In the genomic region with DNA sequence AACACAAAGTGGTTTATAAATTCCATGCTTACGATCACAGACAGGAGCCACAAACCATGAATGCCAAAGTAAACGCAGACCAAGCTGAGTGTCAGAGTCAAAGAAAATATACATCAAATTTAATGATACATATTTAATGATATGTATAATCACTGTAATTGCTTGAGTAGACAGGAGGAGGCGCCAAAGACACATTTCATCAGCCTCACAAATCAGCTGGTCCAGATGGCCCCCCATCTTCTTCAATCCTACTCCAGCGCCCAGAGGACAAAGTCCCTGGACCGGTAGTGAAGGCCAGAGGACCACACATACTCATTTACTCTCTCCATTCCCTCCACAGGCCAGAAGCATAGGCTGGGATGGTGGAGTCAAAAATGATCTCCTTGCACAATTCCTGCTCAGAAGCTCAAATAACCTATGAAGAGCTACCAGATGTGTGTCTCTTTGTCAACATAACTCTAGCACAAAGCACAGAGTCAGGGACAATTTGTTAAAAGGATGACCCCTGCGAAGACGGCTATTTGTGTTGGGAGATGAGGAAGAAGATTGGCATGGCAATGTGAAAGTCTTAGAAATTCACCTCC, we compare ENCODE assay signal across 10 cellular contexts.
DNase-seq lines count a peak whose midpoint lies in the region; ATAC-seq and TF ChIP-seq lines count a peak whose summit lies in the region.
"Had no signal": no experiment of that assay in that cellular context is flagged by ENCODE, and none has a peak within 500 bp of the region (broad histone marks: within the 10 kb centered on the region; RNA-seq: fewer than 3 reads in every experiment).

No MANE protein-coding gene starts in this region.

- H3K18ac ChIP-seq in mesenchymal stem cell (ENCODE audit: low read depth in 1 of 2, low read length in 2 of 2) = no peak overlapping the region

- H2BK12ac ChIP-seq in mesenchymal stem cell (ENCODE audit: low read length in 2 of 2) = no peak overlapping the region

- H3K9ac ChIP-seq in liver (ENCODE audit: low read depth in 1 of 2, low read length in 2 of 2) = no peak overlapping the region
- H3K9ac ChIP-seq in mesenchymal stem cell (ENCODE audit: low read length) = no peak overlapping the region

- no peak overlapping the region for H3K4me2 ChIP-seq in mesenchymal stem cell (ENCODE audit: low read length, poor library complexity, severe bottlenecking)

- H3K27ac Mint-ChIP-seq in CD4-positive, alpha-beta T cell = peak overlapping the region; percentile 63

- TF ChIP-seq RAD21 in liver (IDR thresholded peaks at IDR 0.05) = peak in 1 of 2 donors; percentile 46

- no peak overlapping the region for H3K27ac ChIP-seq in CD4-positive, alpha-beta T cell (ENCODE audit: low read depth, low read length)
- H3K27ac ChIP-seq in angular gyrus (ENCODE audit: low read depth, low read length) (peak overlapping the region; percentile 38), liver (ENCODE audit: low read depth in 1 of 2, low read length in 2 of 2) (no peak overlapping the region), mesenchymal stem cell (ENCODE audit: low read length, poor library complexity, severe bottlenecking) (no peak overlapping the region)
- H3K27ac ChIP-seq: colonic mucosa had no signal

- H3K4me1 ChIP-seq in liver (ENCODE audit: control insufficient read depth in 4 of 4, insufficient read depth in 4 of 4, low read length in 3 of 4) (peaks cover 0 to 8% (median 2%) of the 10 kb centered on the region in 4 donors), mesenchymal stem cell (ENCODE audit: control insufficient read depth, insufficient read depth, low read depth, low read length) (peaks cover 1% of the 10 kb centered on the region)

- H3K14ac ChIP-seq in mesenchymal stem cell (ENCODE audit: low read length in 2 of 2) = no peak overlapping the region

- intact Hi-C loops in CD4-positive, alpha-beta T cell (cut with DNase I, micrococcal nuclease) = loop anchor here in 1 of 2 experiments (1.0 kb wide), 1 partner anchor 302 kb away; no protein-coding TSS in a partner anchor

- no peak overlapping the region for H2BK5ac ChIP-seq in mesenchymal stem cell (ENCODE audit: low read depth, low read length, poor library complexity, severe bottlenecking)

- H3K36me3 Mint-ChIP-seq in CD4-positive, alpha-beta T cell (ENCODE audit: low read depth) = peaks cover 100% of the 10 kb centered on the region

- H3K36me3 ChIP-seq in liver (ENCODE audit: control insufficient read depth in 4 of 4, insufficient read depth in 3 of 4, low read depth in 1 of 4, low read length in 3 of 4) = peaks cover 0 to 5% (median 4%) of the 10 kb centered on the region in 4 donors
- H3K36me3 ChIP-seq in mesenchymal stem cell (ENCODE audit: control insufficient read depth in 1 of 2, insufficient read depth in 2 of 2, low read depth in 1 of 2, low read length in 2 of 2) = no peaks in the 10 kb centered on the region
- H3K36me3 ChIP-seq: colonic mucosa had no signal

- DNase-seq in CD4-positive, alpha-beta T cell = no peak
- DNase-seq in HCEC 1CT (peak; percentile 29), mesenchymal stem cell (no peak), kidney glomerular epithelial cell (lab: John Stamatoyannopoulos, UW) (no peak)
- DNase-seq: colonic mucosa, occipital lobe had no signal

- peak; percentile 42 for TF ChIP-seq CTCF in CD4-positive, alpha-beta T cell (IDR thresholded peaks at IDR 0.05)
- TF ChIP-seq CTCF in liver (IDR thresholded peaks at IDR 0.05; ENCODE audit: low read depth, low read length, missing input control) = peak; percentile 18

- H2AFZ ChIP-seq in mesenchymal stem cell (ENCODE audit: low read depth, low read length) = no peak overlapping the region

- H3K27me3 ChIP-seq in CD4-positive, alpha-beta T cell (ENCODE audit: control insufficient read depth, insufficient read depth, low read length) = no peaks in the 10 kb centered on the region
- H3K27me3 ChIP-seq in liver (ENCODE audit: control insufficient read depth in 4 of 4, insufficient read depth in 4 of 4, low read length in 3 of 4) (no peaks in the 10 kb centered on the region), mesenchymal stem cell (ENCODE audit: control insufficient read depth in 1 of 2, insufficient read depth in 1 of 2, low read length in 2 of 2) (no peaks in the 10 kb centered on the region)
- H3K27me3 ChIP-seq: colonic mucosa had no signal

- H3K4me3 Mint-ChIP-seq in CD4-positive, alpha-beta T cell = no peak overlapping the region

- 92% methylated on average over 7 of the region's 7 CpGs for WGBS in liver
- 82% methylated on average over 6 of the region's 7 CpGs for WGBS in mesenchymal stem cell

- no peak overlapping the region for H2BK15ac ChIP-seq in mesenchymal stem cell (ENCODE audit: low read depth, poor library complexity, severe bottlenecking)

- no peaks in the 10 kb centered on the region for H3K9me3 ChIP-seq in CD4-positive, alpha-beta T cell (ENCODE audit: control insufficient read depth, low read length)
- H3K9me3 ChIP-seq in liver (ENCODE audit: control insufficient read depth in 4 of 4, low read length in 3 of 4) (no peaks in the 10 kb centered on the region), mesenchymal stem cell (ENCODE audit: control insufficient read depth, low read length) (no peaks in the 10 kb centered on the region)
- H3K9me3 ChIP-seq: colonic mucosa had no signal

- H3K4ac ChIP-seq in mesenchymal stem cell (ENCODE audit: low read depth in 1 of 2, low read length in 2 of 2) = no peak overlapping the region

- no peak overlapping the region for H4K8ac ChIP-seq in mesenchymal stem cell (ENCODE audit: low read length)

- H3K4me3 ChIP-seq in liver (ENCODE audit: low read depth in 1 of 3, low read length in 3 of 3) = no peak overlapping the region
- no peak overlapping the region for H3K4me3 ChIP-seq in mesenchymal stem cell (ENCODE audit: insufficient read depth in 1 of 2, low read depth in 1 of 2, low read length in 2 of 2)
- H3K4me3 ChIP-seq: colonic mucosa had no signal

- H3K79me1 ChIP-seq in mesenchymal stem cell (replicated peaks; ENCODE audit: low read length, poor library complexity, severe bottlenecking) = no peaks in the 10 kb centered on the region

- H3K9me3 Mint-ChIP-seq in CD4-positive, alpha-beta T cell = peaks cover 2% of the 10 kb centered on the region

- POLR2A ChIA-PET in CD4-positive, alpha-beta T cell (lab: Charles Lee) = no interaction called here

- no peak for ATAC-seq in CD4-positive, alpha-beta T cell (ENCODE audit: poor library complexity)
- no peak for ATAC-seq in GM19023 (IDR thresholded peaks at IDR 0.05; ENCODE audit: unreplicated experiment)
- ATAC-seq in GM19324 (IDR thresholded peaks at IDR 0.05; ENCODE audit: low FRiP score, unreplicated experiment) = no peak

- no peak overlapping the region for H4K91ac ChIP-seq in mesenchymal stem cell (ENCODE audit: low read length)

- no peaks in the 10 kb centered on the region for H3K27me3 Mint-ChIP-seq in CD4-positive, alpha-beta T cell

- CTCF ChIA-PET in CD4-positive, alpha-beta T cell (lab: Charles Lee) = interaction anchor here (0.8 to 1.4 kb wide), 3 partner anchors 9 to 11 kb away, joined by 3 read pairs; no protein-coding TSS in a partner anchor

- no peak overlapping the region for H2AK5ac ChIP-seq in mesenchymal stem cell (ENCODE audit: low read length, severe bottlenecking)

- no peak overlapping the region for H2BK120ac ChIP-seq in mesenchymal stem cell (ENCODE audit: low read depth, low read length)

- no peak overlapping the region for H3K23ac ChIP-seq in mesenchymal stem cell (ENCODE audit: low read length in 2 of 2)

- peaks cover 59% of the 10 kb centered on the region for H3K4me1 Mint-ChIP-seq in CD4-positive, alpha-beta T cell (ENCODE audit: low read depth)

TF ChIP-seq in liver, 16 proteins besides CTCF, POLR2A, EP300 and RAD21:
- TF ChIP-seq FOXA1 (IDR thresholded peaks at IDR 0.05) (no peak), SP1 (IDR thresholded peaks at IDR 0.05) (no peak), HNF4G (IDR thresholded peaks at IDR 0.05) (no peak), YY1 (IDR thresholded peaks at IDR 0.05) (no peak), EGR1 (IDR thresholded peaks at IDR 0.05; ENCODE audit: low read depth in 2 of 2) (no peak), ATF3 (IDR thresholded peaks at IDR 0.05) (no peak), RXRA (IDR thresholded peaks at IDR 0.05) (no peak), MAX (IDR thresholded peaks at IDR 0.05) (no peak), NR2F2 (IDR thresholded peaks at IDR 0.05) (no peak), FOXA2 (IDR thresholded peaks at IDR 0.05) (no peak), HNF4A (conservative IDR thresholded peaks at IDR 0.05) (no peak), JUND (IDR thresholded peaks at IDR 0.05) (no peak)
- TF ChIP-seq, protein P1, sequence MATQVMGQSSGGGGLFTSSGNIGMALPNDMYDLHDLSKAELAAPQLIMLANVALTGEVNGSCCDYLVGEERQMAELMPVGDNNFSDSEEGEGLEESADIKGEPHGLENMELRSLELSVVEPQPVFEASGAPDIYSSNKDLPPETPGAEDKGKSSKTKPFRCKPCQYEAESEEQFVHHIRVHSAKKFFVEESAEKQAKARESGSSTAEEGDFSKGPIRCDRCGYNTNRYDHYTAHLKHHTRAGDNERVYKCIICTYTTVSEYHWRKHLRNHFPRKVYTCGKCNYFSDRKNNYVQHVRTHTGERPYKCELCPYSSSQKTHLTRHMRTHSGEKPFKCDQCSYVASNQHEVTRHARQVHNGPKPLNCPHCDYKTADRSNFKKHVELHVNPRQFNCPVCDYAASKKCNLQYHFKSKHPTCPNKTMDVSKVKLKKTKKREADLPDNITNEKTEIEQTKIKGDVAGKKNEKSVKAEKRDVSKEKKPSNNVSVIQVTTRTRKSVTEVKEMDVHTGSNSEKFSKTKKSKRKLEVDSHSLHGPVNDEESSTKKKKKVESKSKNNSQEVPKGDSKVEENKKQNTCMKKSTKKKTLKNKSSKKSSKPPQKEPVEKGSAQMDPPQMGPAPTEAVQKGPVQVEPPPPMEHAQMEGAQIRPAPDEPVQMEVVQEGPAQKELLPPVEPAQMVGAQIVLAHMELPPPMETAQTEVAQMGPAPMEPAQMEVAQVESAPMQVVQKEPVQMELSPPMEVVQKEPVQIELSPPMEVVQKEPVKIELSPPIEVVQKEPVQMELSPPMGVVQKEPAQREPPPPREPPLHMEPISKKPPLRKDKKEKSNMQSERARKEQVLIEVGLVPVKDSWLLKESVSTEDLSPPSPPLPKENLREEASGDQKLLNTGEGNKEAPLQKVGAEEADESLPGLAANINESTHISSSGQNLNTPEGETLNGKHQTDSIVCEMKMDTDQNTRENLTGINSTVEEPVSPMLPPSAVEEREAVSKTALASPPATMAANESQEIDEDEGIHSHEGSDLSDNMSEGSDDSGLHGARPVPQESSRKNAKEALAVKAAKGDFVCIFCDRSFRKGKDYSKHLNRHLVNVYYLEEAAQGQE (IDR thresholded peaks at IDR 0.05) = no peak
